Comparison of ENCODE assay signal across 19 cellular contexts in genomic region chr6:167679137-167679736, GRCh38.
DNase-seq lines count a peak whose midpoint lies in the region; ATAC-seq and TF ChIP-seq lines count a peak whose summit lies in the region.
"Had no signal": no experiment of that assay in that cellular context is flagged by ENCODE, and none has a peak within 500 bp of the region (broad histone marks: within the 10 kb centered on the region; RNA-seq: fewer than 3 reads in every experiment).

No MANE protein-coding gene starts in this region.

- intact Hi-C loops in heart right ventricle (cut with DNase I): loop anchor here in 1 of 10 donors (5.0 kb wide), 1 partner anchor 192 kb away; no protein-coding TSS in a partner anchor
- intact Hi-C loops in left ventricle myocardium superior (cut with micrococcal nuclease): no loop called here

- H3K4me1 Mint-ChIP-seq in endothelial cell (ENCODE audit: unreplicated experiment) (peaks cover 87% of the 10 kb centered on the region), nephron (peaks cover 62% of the 10 kb centered on the region), type B pancreatic cell (ENCODE audit: unreplicated experiment) (peaks cover 48% of the 10 kb centered on the region)

- peaks cover 0 to 38% (median 0%) of the 10 kb centered on the region in 7 donors for H3K27me3 ChIP-seq in heart right ventricle
- H3K27me3 ChIP-seq: Peyer's patch had no signal

- H3K36me3 Mint-ChIP-seq in endothelial cell (ENCODE audit: low read depth, unreplicated experiment) (no peaks in the 10 kb centered on the region), nephron (ENCODE audit: low read depth) (no peaks in the 10 kb centered on the region), type B pancreatic cell (peaks cover 2% of the 10 kb centered on the region)
- H3K36me3 Mint-ChIP-seq: stimulated activated memory B cell treated with anti-CD40 and anti-IgM and Interleukin-4, amounts not matched to agents 10 μg/mL and 1 μg/mL and 100 μg/mL, for 72 hours had no signal

- peak overlapping the region; percentile 71 for H3K4me3 Mint-ChIP-seq in endothelial cell (ENCODE audit: unreplicated experiment)
- H3K4me3 Mint-ChIP-seq in nephron: peak overlapping the region; percentile 79 to 89 (median 80)
- peak overlapping the region; percentile 85 for H3K4me3 Mint-ChIP-seq in type B pancreatic cell
- H3K4me3 Mint-ChIP-seq: stimulated activated memory B cell treated with anti-CD40 and anti-IgM and Interleukin-4, amounts not matched to agents 10 μg/mL and 1 μg/mL and 100 μg/mL, for 72 hours had no signal

- DNase-seq in heart right ventricle (no peak), left ventricle myocardium superior (no peak), endothelial cell (ENCODE audit: low spot score) (no peak), type B pancreatic cell (ENCODE audit: extremely low spot score, unreplicated experiment) (no peak), SIG-M5 (lab: John Stamatoyannopoulos, UW) (no peak)
- no peak for DNase-seq in effector CD8-positive, alpha-beta T cell (lab: John Stamatoyannopoulos, UW)
- DNase-seq: activated CD4-positive, alpha-beta T cell treated with anti-CD3 and anti-CD28 coated beads, Interleukin-2, amount 50 U/mL, for 1 hour; activated naive CD4-positive, alpha-beta T cell treated with anti-CD3 and anti-CD28 coated beads, Interleukin-2, amount 50 U/mL, for 16 hours; activated T-cell treated with anti-CD3 and anti-CD28 coated beads for 4 hours; DMS79; KBM-7; kidney; stimulated activated CD4-positive, alpha-beta T cell treated with anti-CD3 and anti-CD28 coated beads, Interleukin-12 subunit alpha, Interleukin-12 subunit beta, amount 100 ng/mL, for 4 hours had no signal

- WGBS in heart right ventricle, 2 donors: 81 to 86% methylated on average over 11 of the region's 11 CpGs

- H3K9me3 Mint-ChIP-seq in endothelial cell (ENCODE audit: unreplicated experiment) (no peaks in the 10 kb centered on the region), nephron (no peaks in the 10 kb centered on the region), type B pancreatic cell (no peaks in the 10 kb centered on the region)
- H3K9me3 Mint-ChIP-seq: stimulated activated memory B cell treated with anti-CD40 and anti-IgM and Interleukin-4, amounts not matched to agents 10 μg/mL and 1 μg/mL and 100 μg/mL, for 72 hours had no signal

- peak overlapping the region in 5 of 10 donors; percentile 30 to 76 (median 70) for H3K27ac ChIP-seq in heart right ventricle
- H3K27ac ChIP-seq: esophagus muscularis mucosa, Peyer's patch had no signal

- ATAC-seq in heart right ventricle (no peak), left ventricle myocardium superior (no peak), GM21529 (IDR thresholded peaks at IDR 0.05; ENCODE audit: unreplicated experiment) (no peak)
- ATAC-seq: SK-N-SH treated with all-trans-retinoic acid at 6 μM for 48 hours; stimulated activated memory B cell treated with anti-CD40 and anti-IgM and Interleukin-4, amounts not matched to agents 10 μg/mL and 1 μg/mL and 100 μg/mL, for 72 hours had no signal

- H3K27ac Mint-ChIP-seq in endothelial cell (ENCODE audit: unreplicated experiment) (no peak overlapping the region), nephron (peak overlapping the region; percentile 69 to 78 (median 71)), type B pancreatic cell (no peak overlapping the region)
- H3K27ac Mint-ChIP-seq: stimulated activated memory B cell treated with anti-CD40 and anti-IgM and Interleukin-4, amounts not matched to agents 10 μg/mL and 1 μg/mL and 100 μg/mL, for 72 hours had no signal

- H3K9me3 ChIP-seq in heart right ventricle: no peaks in the 10 kb centered on the region
- H3K9me3 ChIP-seq: esophagus muscularis mucosa, Peyer's patch had no signal

- TF ChIP-seq CTCF in heart right ventricle (IDR thresholded peaks at IDR 0.05): no peak
- TF ChIP-seq CTCF in endothelial cell (IDR thresholded peaks at IDR 0.05; ENCODE audit: unreplicated experiment): no peak
- TF ChIP-seq CTCF in nephron (IDR thresholded peaks at IDR 0.05; ENCODE audit: unreplicated experiment in 3 of 3): no peak
- TF ChIP-seq CTCF in type B pancreatic cell (conservative IDR thresholded peaks at IDR 0.05): no peak

- no peaks in the 10 kb centered on the region for H3K36me3 ChIP-seq in heart right ventricle
- H3K36me3 ChIP-seq: esophagus muscularis mucosa, Peyer's patch had no signal

- H3K27me3 Mint-ChIP-seq in endothelial cell (ENCODE audit: unreplicated experiment) (peaks cover 9% of the 10 kb centered on the region), nephron (ENCODE audit: low read depth) (peaks cover 22% of the 10 kb centered on the region), type B pancreatic cell (peaks cover 49% of the 10 kb centered on the region)

- peak overlapping the region in 6 of 10 donors; percentile 22 to 55 (median 50) for H3K4me3 ChIP-seq in heart right ventricle

- peaks cover 28 to 80% (median 63%) of the 10 kb centered on the region in 9 donors for H3K4me1 ChIP-seq in heart right ventricle

Comparison
In these comparisons a context has a peak if more than half of its experiments do, and no peak if none do; other contexts are left out.
1. H3K27ac Mint-ChIP-seq: peak in nephron (3 of 3); none in endothelial cell (single experiment) and type B pancreatic cell (single experiment).
2. Peak in every context shown above with its lines, with median percentiles within 50 percentile points of each other: H3K4me3 Mint-ChIP-seq.